ENCODE assay signal across 8 cellular contexts in the genomic region with DNA sequence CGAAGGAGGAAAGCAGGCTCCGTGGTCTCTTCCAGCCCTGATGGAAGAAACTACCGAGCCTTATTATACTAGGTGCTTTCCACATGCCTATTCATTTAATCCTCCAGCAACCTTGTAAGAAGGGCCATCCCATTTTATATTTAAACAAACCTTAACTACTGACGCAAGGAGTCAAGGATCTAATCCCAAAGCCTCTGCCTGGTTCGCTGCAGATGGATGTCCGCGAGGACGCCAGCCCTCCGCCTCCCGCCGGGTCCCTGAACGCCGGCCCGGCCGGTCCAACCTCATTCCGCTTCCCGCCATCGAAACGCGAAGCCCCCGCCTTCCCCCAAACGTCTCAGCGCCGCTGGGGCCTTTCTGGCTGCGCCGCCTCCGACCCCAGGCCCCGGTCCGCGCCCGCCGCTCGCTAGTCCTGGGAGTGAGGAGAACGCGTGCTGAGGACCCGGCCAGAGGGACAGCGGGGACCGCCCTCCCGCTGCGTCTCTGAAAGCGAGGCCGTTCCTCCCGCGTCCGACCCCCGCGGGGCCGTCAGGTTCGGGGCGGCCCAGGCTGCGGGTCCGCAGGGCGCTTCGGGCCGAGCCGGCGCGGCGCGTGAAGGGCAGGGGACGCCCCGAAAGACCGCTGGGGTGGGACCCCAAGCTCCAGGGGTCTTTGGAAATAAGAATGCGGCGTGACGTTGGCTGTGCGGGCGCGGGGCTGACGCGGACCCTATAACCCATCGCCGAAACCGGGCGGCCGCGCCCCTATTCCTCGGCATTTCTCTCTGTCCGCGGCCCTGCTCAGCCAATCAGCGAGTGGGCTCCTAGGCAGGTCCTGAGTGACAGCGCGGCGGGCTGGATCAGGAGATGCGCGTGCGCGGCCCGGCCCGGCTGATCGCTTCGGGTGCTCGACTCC. TPM values are rescaled to one million over a fixed set of nuclear protein-coding genes. Genes with fewer than 3 reads are reported as not detected.
DNase-seq lines count a peak whose midpoint lies in the region; ATAC-seq and TF ChIP-seq lines count a peak whose summit lies in the region.

No MANE protein-coding gene starts in this region.

- TF ChIP-seq CTCF in lower leg skin (IDR thresholded peaks at IDR 0.05): no peak

- no peaks in the 10 kb centered on the region for H3K27me3 Mint-ChIP-seq in activated CD4-positive, alpha-beta memory T cell treated with anti-CD3 and anti-CD28 coated beads for 36 hours

- H3K27me3 ChIP-seq in BLaER1 treated with 17β-estradiol and CSF1 and Interleukin-3, amounts not matched to agents 10 nM and 100 nM: peaks cover 0 to 16% (median 6%) of the 10 kb centered on the region in 11 experiments; a peak in 9 of 22 replicates

- no peaks in the 10 kb centered on the region for H3K9me3 ChIP-seq in BLaER1 treated with 17β-estradiol and CSF1 and Interleukin-3, amounts not matched to agents 10 nM and 100 nM (replicated peaks in 1 of 11)

- H3K4me1 Mint-ChIP-seq in activated CD4-positive, alpha-beta memory T cell treated with anti-CD3 and anti-CD28 coated beads for 36 hours (ENCODE audit: low read depth): peaks cover 69% of the 10 kb centered on the region

- H3K27ac Mint-ChIP-seq in activated CD4-positive, alpha-beta memory T cell treated with anti-CD3 and anti-CD28 coated beads for 36 hours: peak overlapping the region; percentile 86

- DNase-seq in NCI-H748 (lab: John Stamatoyannopoulos, UW; ENCODE audit: unreplicated experiment): peak; percentile 96
- DNase-seq in activated CD4-positive, alpha-beta memory T cell treated with anti-CD3 and anti-CD28 coated beads for 36 hours: peak; percentile 96
- DNase-seq in dermis microvascular lymphatic vessel endothelial cell (ENCODE audit: low read depth in 2 of 2): peak; percentile 81 to 97
- DNase-seq in lower leg skin (ENCODE audit: low spot score in 2 of 2): peak; percentile 91 to 99
- DNase-seq in stimulated activated CD4-positive, alpha-beta T cell treated with anti-CD3 and anti-CD28 coated beads, Interleukin-4, amount 100 ng/mL, for 1 hour: peak; percentile 94

- POLR2A ChIA-PET in activated CD4-positive, alpha-beta memory T cell treated with anti-CD3 and anti-CD28 coated beads for 36 hours (lab: Charles Lee): no interaction called here

- 0 to 1% methylated on average over 22 to 43 of the region's 93 CpGs for WGBS in lower leg skin, 2 donors

- ATAC-seq in GM19397 (IDR thresholded peaks at IDR 0.05; ENCODE audit: unreplicated experiment): peak; percentile 89
- peak; percentile 83 for ATAC-seq in HG03558 (IDR thresholded peaks at IDR 0.05; ENCODE audit: extremely low read depth, unreplicated experiment)

- H3K4me1 ChIP-seq in BLaER1 treated with 17β-estradiol and CSF1 and Interleukin-3, amounts not matched to agents 10 nM and 100 nM: peaks cover 36 to 70% (median 61%) of the 10 kb centered on the region in 10 experiments

- H3K4me2 ChIP-seq in BLaER1 treated with 17β-estradiol and CSF1 and Interleukin-3, amounts not matched to agents 10 nM and 100 nM: peak overlapping the region; percentile 93 to 99 (median 97)

- intact Hi-C loops in activated CD4-positive, alpha-beta memory T cell treated with anti-CD3 and anti-CD28 coated beads for 36 hours (cut with micrococcal nuclease): loop anchor here (1.0 to 10.0 kb wide), 5 partner anchors 35 to 729 kb away; a partner anchor contains a TSS
- intact Hi-C loops in lower leg skin (cut with DNase I; ENCODE audit: low total_unique reads): no loop called here

- peak overlapping the region; percentile 86 for H3K4me3 Mint-ChIP-seq in activated CD4-positive, alpha-beta memory T cell treated with anti-CD3 and anti-CD28 coated beads for 36 hours

- H3K36me3 ChIP-seq in BLaER1 treated with 17β-estradiol and CSF1 and Interleukin-3, amounts not matched to agents 10 nM and 100 nM: no peaks in the 10 kb centered on the region; a peak in 1 of 22 replicates

- H3K36me3 Mint-ChIP-seq in activated CD4-positive, alpha-beta memory T cell treated with anti-CD3 and anti-CD28 coated beads for 36 hours: peaks cover 15% of the 10 kb centered on the region

- TF ChIP-seq POLR2A in lower leg skin (IDR thresholded peaks at IDR 0.05): no peak

- peak overlapping the region; percentile 70 to 81 (median 75) for H3K4me3 ChIP-seq in BLaER1 treated with 17β-estradiol and CSF1 and Interleukin-3, amounts not matched to agents 10 nM and 100 nM
- peak overlapping the region; percentile 54 for H3K4me3 ChIP-seq in lower leg skin (ENCODE audit: low read depth, poor library complexity, severe bottlenecking)

- H3K9ac ChIP-seq in BLaER1 treated with 17β-estradiol and CSF1 and Interleukin-3, amounts not matched to agents 10 nM and 100 nM: peak overlapping the region; percentile 67 to 83 (median 76)

- H4K20me1 ChIP-seq in BLaER1 treated with 17β-estradiol and CSF1 and Interleukin-3, amounts not matched to agents 10 nM and 100 nM: peaks cover 0 to 4% (median 0%) of the 10 kb centered on the region in 11 experiments; a peak in 2 of 22 replicates

- peak overlapping the region in 10 of 11 experiments; percentile 36 to 72 (median 62); a peak in 19 of 22 replicates for H3K27ac ChIP-seq in BLaER1 treated with 17β-estradiol and CSF1 and Interleukin-3, amounts not matched to agents 10 nM and 100 nM

- CTCF ChIA-PET in activated CD4-positive, alpha-beta memory T cell treated with anti-CD3 and anti-CD28 coated beads for 36 hours (lab: Charles Lee): no interaction called here

- no peaks in the 10 kb centered on the region for H3K9me3 Mint-ChIP-seq in activated CD4-positive, alpha-beta memory T cell treated with anti-CD3 and anti-CD28 coated beads for 36 hours

RNA-seq across cellular contexts. Expression of a gene that starts 0.4 kb away (rescaled TPM):
- 10 to 100 TPM; 33.5 to 34.1 TPM for total RNA-seq in activated CD4-positive, alpha-beta memory T cell treated with anti-CD3 and anti-CD28 coated beads for 36 hours
- total RNA-seq in dermis microvascular lymphatic vessel endothelial cell (7.1 and 12.7 TPM in 2 replicates), lower leg skin (10 to 100 TPM in 3 of 4 donors, 1 to 10 TPM in 1; 9.3 to 33.6 (median 20.6) TPM)

RNA-seq across cellular contexts. Expression of a gene that starts 35.1 kb away (rescaled TPM):
- total RNA-seq in activated CD4-positive, alpha-beta memory T cell treated with anti-CD3 and anti-CD28 coated beads for 36 hours: 10 to 100 TPM; 18.1 to 21.4 TPM
- total RNA-seq in dermis microvascular lymphatic vessel endothelial cell (6.0 and 10.1 TPM in 2 replicates), lower leg skin (10 to 100 TPM; 12.8 to 34.3 (median 22.3) TPM)

Comparison
In these comparisons a context has a peak if more than half of its experiments do, and no peak if none do; other contexts are left out.
1. Peak in every context shown above with its lines: DNase-seq, ATAC-seq, H3K4me3 ChIP-seq and H3K27ac ChIP-seq.